Comparison of ENCODE assay signal across 1 cellular context in genomic region chr7:155069992-155070827, GRCh38.
TF ChIP-seq lines count a peak whose summit lies in the region.

Gene HTR5A, plus strand, starts transcription at chr7:155070324. Its CDS starts 576 bp downstream, at chr7:155070900.

TF ChIP-seq in HepG2, 621 proteins besides CTCF, POLR2A, EP300 and RAD21 (continued from another document and continues in another):
- TF ChIP-seq AGO1 (IDR thresholded peaks at IDR 0.05; ENCODE audit: low read depth, low read length, poor library complexity, severe bottlenecking), result peak; percentile 53
- TF ChIP-seq HOXA3 (CRISPR knock-in tag; IDR thresholded peaks at IDR 0.05), result peak; percentile 97
- TF ChIP-seq TBX2 (CRISPR knock-in tag; IDR thresholded peaks at IDR 0.05; ENCODE audit: borderline replicate concordance), result peak; percentile 99
- TF ChIP-seq HES4 (CRISPR knock-in tag; IDR thresholded peaks at IDR 0.05; ENCODE audit: borderline replicate concordance), result peak; percentile 100
- TF ChIP-seq TFDP1 (CRISPR knock-in tag; IDR thresholded peaks at IDR 0.05; ENCODE audit: borderline replicate concordance), result peak; percentile 90
- peak; percentile 100 for TF ChIP-seq HBP1 (CRISPR knock-in tag; IDR thresholded peaks at IDR 0.05; ENCODE audit: low read depth)
- TF ChIP-seq STAT5B (CRISPR knock-in tag; IDR thresholded peaks at IDR 0.05), result peak; percentile 100
- TF ChIP-seq ATRX (CRISPR knock-in tag; IDR thresholded peaks at IDR 0.05; ENCODE audit: borderline replicate concordance), result peak; percentile 99
- TF ChIP-seq ARHGAP35 (CRISPR knock-in tag; IDR thresholded peaks at IDR 0.05; ENCODE audit: borderline replicate concordance), result peak; percentile 100
- peak; percentile 80; the same call in 1 of the 2 replicates for TF ChIP-seq GTF3A (CRISPR knock-in tag; conservative IDR thresholded peaks at IDR 0.05)
- TF ChIP-seq ISL2 (CRISPR knock-in tag; IDR thresholded peaks at IDR 0.05), result peak; percentile 98
- no peak for TF ChIP-seq RFX1 (IDR thresholded peaks at IDR 0.05)
- peak; percentile 91 for TF ChIP-seq SCMH1 (CRISPR knock-in tag; IDR thresholded peaks at IDR 0.05; ENCODE audit: borderline replicate concordance)
- peak; percentile 100 for TF ChIP-seq JDP2 (CRISPR knock-in tag; IDR thresholded peaks at IDR 0.05; ENCODE audit: borderline replicate concordance)
- peak; percentile 89 for TF ChIP-seq ZNF770 (CRISPR knock-in tag; IDR thresholded peaks at IDR 0.05)
- peak; percentile 100 for TF ChIP-seq MTERF4 (CRISPR knock-in tag; IDR thresholded peaks at IDR 0.05)
- TF ChIP-seq ZNF34 (CRISPR knock-in tag; IDR thresholded peaks at IDR 0.05; ENCODE audit: borderline replicate concordance), result peak; percentile 99
- TF ChIP-seq ZNF251 (CRISPR knock-in tag; IDR thresholded peaks at IDR 0.05), result peak; percentile 100
- TF ChIP-seq ZNF816 (CRISPR knock-in tag; IDR thresholded peaks at IDR 0.05; ENCODE audit: borderline replicate concordance), result peak; percentile 100
- peak; percentile 100 for TF ChIP-seq KLF13 (CRISPR knock-in tag; IDR thresholded peaks at IDR 0.05)
- TF ChIP-seq KIAA2018 (CRISPR knock-in tag; IDR thresholded peaks at IDR 0.05; ENCODE audit: borderline replicate concordance), result peak; percentile 98; the same call in 1 of the 2 replicates
- TF ChIP-seq SMARCE1 (IDR thresholded peaks at IDR 0.05; ENCODE audit: borderline replicate concordance), result no peak
- TF ChIP-seq RARG (CRISPR knock-in tag; IDR thresholded peaks at IDR 0.05; ENCODE audit: low read depth), result peak; percentile 100
- peak; percentile 100 for TF ChIP-seq ZNF580 (CRISPR knock-in tag; IDR thresholded peaks at IDR 0.05; ENCODE audit: borderline replicate concordance, low read depth)
- TF ChIP-seq YY1 (IDR thresholded peaks at IDR 0.05; ENCODE audit: insufficient read depth, insufficient replicate concordance, low read depth, low read length), result peak; percentile 50
- TF ChIP-seq FUBP1 (CRISPR knock-in tag; IDR thresholded peaks at IDR 0.05; ENCODE audit: borderline replicate concordance), result peak; percentile 90; the same call in 1 of the 2 replicates
- TF ChIP-seq ZNF576 (CRISPR knock-in tag; IDR thresholded peaks at IDR 0.05), result peak; percentile 99
- TF ChIP-seq TFDP2 (CRISPR knock-in tag; IDR thresholded peaks at IDR 0.05), result peak; percentile 94
- TF ChIP-seq ZNF7 (CRISPR knock-in tag; IDR thresholded peaks at IDR 0.05), result peak; percentile 97
- TF ChIP-seq HMGXB4 (CRISPR knock-in tag; IDR thresholded peaks at IDR 0.05; ENCODE audit: borderline replicate concordance in 1 of 2, low read depth in 1 of 2), result peak; percentile 77 to 99
- peak; percentile 95 for TF ChIP-seq BCL6 (CRISPR knock-in tag; IDR thresholded peaks at IDR 0.05)
- peak; percentile 100 for TF ChIP-seq NR1H2 (CRISPR knock-in tag; IDR thresholded peaks at IDR 0.05; ENCODE audit: borderline replicate concordance, low read depth)
- peak; percentile 96 for TF ChIP-seq ZKSCAN5 (CRISPR knock-in tag; IDR thresholded peaks at IDR 0.05)
- peak; percentile 100 for TF ChIP-seq MED13 (CRISPR knock-in tag; IDR thresholded peaks at IDR 0.05)
- peak; percentile 100 for TF ChIP-seq ZNF225 (CRISPR knock-in tag; IDR thresholded peaks at IDR 0.05)
- peak; percentile 98 for TF ChIP-seq RORA (CRISPR knock-in tag; IDR thresholded peaks at IDR 0.05)
- TF ChIP-seq HMGA1 (CRISPR knock-in tag; conservative IDR thresholded peaks at IDR 0.05), result no peak
- peak; percentile 99 for TF ChIP-seq ZBTB8A (CRISPR knock-in tag; IDR thresholded peaks at IDR 0.05; ENCODE audit: borderline replicate concordance, low read depth)
- peak; percentile 99 for TF ChIP-seq ZC3H4 (CRISPR knock-in tag; IDR thresholded peaks at IDR 0.05; ENCODE audit: borderline replicate concordance)
